In the genomic region with DNA sequence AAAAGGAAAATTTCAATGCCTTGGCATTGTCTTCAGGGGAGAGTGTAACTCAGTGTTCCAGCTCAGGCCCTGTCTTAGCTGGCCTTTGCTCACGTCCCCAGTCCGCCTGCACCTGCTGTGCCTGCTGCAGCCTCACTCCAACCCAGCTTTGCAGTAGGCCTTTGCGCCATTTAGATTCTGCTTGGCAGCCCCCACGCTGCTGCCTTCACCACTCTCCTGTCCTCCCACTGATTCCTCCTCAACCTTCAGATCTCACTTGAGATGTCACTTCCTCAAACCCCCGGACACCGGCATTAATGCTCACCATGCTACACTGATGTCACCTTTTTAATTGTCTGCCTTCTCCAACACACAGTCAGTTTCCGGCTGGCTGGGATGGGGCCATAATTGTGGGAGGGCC, we compare ENCODE assay signal across 22 cellular contexts.
"Had no signal": no experiment of that assay in that cellular context is flagged by ENCODE, and none has a peak within 500 bp of the region (broad histone marks: within the 10 kb centered on the region; RNA-seq: fewer than 3 reads in every experiment).

No MANE protein-coding gene starts in this region.

- H3K27ac ChIP-seq: SJSA1, SK-N-MC had no signal

- H3K4me1 ChIP-seq: SJSA1 had no signal

- FAIRE-seq: RCC 7860 had no signal

- DNase-seq: KBM-7, MV-4-11, NCI-H1092, NCI-H1105 treated with DMSO at 0.1 percent for 48 hours, NCI-H1417 treated with DMSO at 0.1 percent for 48 hours, NCI-H146, NCI-H1694 treated with DMSO at 0.1 percent for 48 hours, NCI-H2029, NCI-H2081 treated with DMSO at 0.1 percent for 48 hours, NCI-H2171, NCI-H226, NCI-H446, NCI-H510A, NCI-H524 treated with DMSO at 0.1 percent for 48 hours, NCI-H69, NCI-H774, Right ventricle myocardium superior, RPMI8226, SIG-M5 had no signal

- H3K36me3 ChIP-seq: SJSA1 had no signal

- H3K4me3 ChIP-seq: SJSA1, SK-N-MC had no signal

- H3K27me3 ChIP-seq: SJSA1 had no signal
